In genomic region chr3:39127296-39127906, GRCh38 we compare ENCODE assay signal across 1 cellular context.
TF ChIP-seq lines count a peak whose summit lies in the region.

No MANE protein-coding gene starts in this region.

TF ChIP-seq in K562, 482 proteins besides CTCF, POLR2A, EP300 and RAD21:
- TF ChIP-seq HOXB6 (CRISPR knock-in tag; IDR thresholded peaks at IDR 0.05; ENCODE audit: borderline replicate concordance) (no peak), CREM (IDR thresholded peaks at IDR 0.05; ENCODE audit: low read depth) (no peak), RFX1 (IDR thresholded peaks at IDR 0.05) (peak; percentile 71; the same call in 1 of the 2 replicates), U2AF2 (optimal IDR thresholded peaks at IDR 0.05; ENCODE audit: low read depth, low read length) (no peak)
